Comparison of ENCODE assay signal across 16 cellular contexts in the genomic region with DNA sequence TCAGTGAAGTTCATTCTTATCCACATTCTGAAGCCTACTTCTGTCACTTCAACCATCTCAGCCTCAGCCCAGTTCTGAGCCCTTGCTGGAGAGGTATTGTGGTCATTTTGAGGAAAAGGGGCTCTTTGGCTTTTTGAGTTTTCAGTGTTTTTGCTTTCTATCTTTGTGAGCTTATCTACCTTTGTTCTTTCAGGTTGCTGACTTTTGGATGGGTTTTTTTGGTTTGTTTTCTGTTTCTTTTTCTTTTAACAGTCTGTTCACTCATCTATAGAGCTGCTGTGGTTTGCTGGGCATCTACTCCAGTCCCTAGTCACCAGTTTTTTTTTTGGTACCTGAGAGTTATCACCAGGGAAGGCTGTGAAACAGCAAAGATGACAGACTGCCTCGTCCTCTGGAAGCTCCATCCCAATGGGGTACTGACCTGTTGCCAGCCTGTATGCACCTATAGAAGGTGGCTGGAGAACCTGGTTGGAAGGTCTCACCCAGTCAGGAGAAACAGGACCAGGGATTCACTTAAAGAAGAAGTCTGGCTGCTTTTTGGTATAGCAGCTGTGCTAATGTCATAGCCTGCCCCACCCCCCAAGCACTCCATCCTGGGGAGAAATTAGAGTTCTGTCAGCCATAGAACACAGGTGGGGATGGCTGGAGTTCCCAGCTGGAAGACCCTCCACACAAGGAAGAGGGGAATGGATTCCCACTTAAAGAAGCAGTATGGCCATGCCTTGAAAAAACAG.
DNase-seq lines count a peak whose midpoint lies in the region; ATAC-seq lines count a peak whose summit lies in the region.
"Had no signal": no experiment of that assay in that cellular context is flagged by ENCODE, and none has a peak within 500 bp of the region (broad histone marks: within the 10 kb centered on the region; RNA-seq: fewer than 3 reads in every experiment).

No MANE protein-coding gene starts in this region.

- no peak overlapping the region for H3K27ac Mint-ChIP-seq in effector memory CD8-positive, alpha-beta T cell
- H3K27ac Mint-ChIP-seq: naive thymus-derived CD4-positive, alpha-beta T cell had no signal

- no peak overlapping the region for H3K4me3 Mint-ChIP-seq in effector memory CD8-positive, alpha-beta T cell
- H3K4me3 Mint-ChIP-seq: naive thymus-derived CD4-positive, alpha-beta T cell had no signal

- DNase-seq in UCSD-AML1 (lab: John Stamatoyannopoulos, UW; ENCODE audit: unreplicated experiment) (no peak), NCI-H187 treated with DMSO at 0.1 percent for 48 hours (lab: John Stamatoyannopoulos, UW) (no peak)
- DNase-seq in effector memory CD8-positive, alpha-beta T cell: no peak
- no peak for DNase-seq in stimulated activated naive CD8-positive, alpha-beta T cell treated with anti-CD3 and anti-CD28 coated beads, Interleukin-15, Interleukin-2, amounts not matched to agents 100 U/mL and 50 U/mL, for 24 hours
- DNase-seq: activated naive CD4-positive, alpha-beta T cell treated with anti-CD3 and anti-CD28 coated beads, Interleukin-2, amount 50 U/mL, for 16 hours; body of pancreas; cortex of kidney; EL; erythroblast; naive thymus-derived CD4-positive, alpha-beta T cell; NCI-H1105 treated with DMSO at 0.1 percent for 48 hours; thyroid gland had no signal

- no peaks in the 10 kb centered on the region for H3K4me1 Mint-ChIP-seq in effector memory CD8-positive, alpha-beta T cell (ENCODE audit: low read depth in 2 of 2)
- H3K4me1 Mint-ChIP-seq: naive thymus-derived CD4-positive, alpha-beta T cell had no signal

- H3K9me3 Mint-ChIP-seq in effector memory CD8-positive, alpha-beta T cell: no peaks in the 10 kb centered on the region

- ATAC-seq in GM18868 (IDR thresholded peaks at IDR 0.05; ENCODE audit: unreplicated experiment) (peak; percentile 72), GM21528 (IDR thresholded peaks at IDR 0.05; ENCODE audit: low FRiP score, unreplicated experiment) (peak; percentile 82), HG02981 (IDR thresholded peaks at IDR 0.05; ENCODE audit: unreplicated experiment) (peak; percentile 50), HG03521 (IDR thresholded peaks at IDR 0.05; ENCODE audit: unreplicated experiment) (peak; percentile 94)
- no peak for ATAC-seq in effector memory CD8-positive, alpha-beta T cell (replicated peaks)
- ATAC-seq in stimulated activated naive CD8-positive, alpha-beta T cell treated with anti-CD3 and anti-CD28 coated beads, Interleukin-15, Interleukin-2, amounts not matched to agents 100 U/mL and 50 U/mL, for 24 hours: no peak
- ATAC-seq: body of pancreas; naive thymus-derived CD4-positive, alpha-beta T cell had no signal

- H3K36me3 Mint-ChIP-seq in effector memory CD8-positive, alpha-beta T cell (ENCODE audit: insufficient read depth): no peaks in the 10 kb centered on the region
- H3K36me3 Mint-ChIP-seq: naive thymus-derived CD4-positive, alpha-beta T cell had no signal

- peaks cover 8 to 17% of the 10 kb centered on the region in 2 donors for H3K27me3 Mint-ChIP-seq in effector memory CD8-positive, alpha-beta T cell

Comparison
In these comparisons a context has a peak if more than half of its experiments do, and no peak if none do; other contexts are left out.
1. ATAC-seq: peak in GM18868 (single experiment), GM21528 (single experiment), HG02981 (single experiment) and HG03521 (single experiment); none in effector memory CD8-positive, alpha-beta T cell (single experiment) and stimulated activated naive CD8-positive, alpha-beta T cell treated with anti-CD3 and anti-CD28 coated beads, Interleukin-15, Interleukin-2, amounts not matched to agents 100 U/mL and 50 U/mL, for 24 hours (single experiment).